In the genomic region with DNA sequence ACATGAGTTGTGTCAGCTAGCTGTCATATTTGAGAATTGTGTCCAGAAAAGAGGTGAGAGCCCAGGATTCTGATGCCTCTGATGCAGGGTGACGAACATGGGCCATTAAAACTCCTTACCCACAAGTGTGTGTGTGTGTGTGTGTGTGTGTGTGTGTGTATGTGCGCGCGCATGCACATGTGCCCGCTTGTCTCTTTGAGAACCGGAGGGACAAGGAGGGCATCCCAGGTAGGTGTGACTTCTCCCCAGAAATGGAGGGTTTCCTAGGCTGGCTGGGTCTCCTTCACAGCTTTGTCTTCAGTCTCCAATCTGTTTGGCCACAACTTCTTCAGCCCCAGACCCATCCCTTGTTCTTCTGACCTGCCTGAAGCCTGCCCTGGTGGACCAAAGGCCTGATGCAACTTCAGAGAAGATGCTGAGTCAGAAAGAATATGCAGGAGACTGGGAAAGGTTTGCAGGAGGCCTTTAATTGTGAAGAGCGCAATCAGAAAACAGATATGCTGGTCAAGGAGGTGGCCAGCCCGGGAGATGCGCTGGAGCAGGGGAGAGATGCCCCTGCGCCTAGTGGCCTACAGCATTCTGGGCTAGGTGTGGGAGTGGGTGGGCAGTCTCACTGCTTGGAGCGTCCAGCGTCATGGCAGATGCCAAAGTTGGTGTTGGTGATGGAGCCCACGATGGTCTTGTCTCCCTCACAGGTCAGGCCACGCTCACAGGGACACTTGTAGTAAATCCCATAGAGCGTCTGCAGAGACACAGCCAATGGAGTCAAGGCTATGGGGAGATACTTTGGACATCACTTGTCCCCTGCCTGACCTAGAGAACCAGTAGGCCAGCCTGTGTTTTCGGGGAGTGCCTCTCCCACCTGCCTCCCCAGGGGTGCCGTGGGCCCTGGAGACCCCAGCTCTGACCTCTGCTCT, we compare ENCODE assay signal across 1 cellular context.
A peak's percentile ranks its signal among the peaks of the same experiment; 100 is the strongest.
TF ChIP-seq lines count a peak whose summit lies in the region.

No MANE protein-coding gene starts in this region.

TF ChIP-seq in K562, 482 proteins besides CTCF, POLR2A, EP300 and RAD21 (continued from another document):
- TF ChIP-seq, protein P1, sequence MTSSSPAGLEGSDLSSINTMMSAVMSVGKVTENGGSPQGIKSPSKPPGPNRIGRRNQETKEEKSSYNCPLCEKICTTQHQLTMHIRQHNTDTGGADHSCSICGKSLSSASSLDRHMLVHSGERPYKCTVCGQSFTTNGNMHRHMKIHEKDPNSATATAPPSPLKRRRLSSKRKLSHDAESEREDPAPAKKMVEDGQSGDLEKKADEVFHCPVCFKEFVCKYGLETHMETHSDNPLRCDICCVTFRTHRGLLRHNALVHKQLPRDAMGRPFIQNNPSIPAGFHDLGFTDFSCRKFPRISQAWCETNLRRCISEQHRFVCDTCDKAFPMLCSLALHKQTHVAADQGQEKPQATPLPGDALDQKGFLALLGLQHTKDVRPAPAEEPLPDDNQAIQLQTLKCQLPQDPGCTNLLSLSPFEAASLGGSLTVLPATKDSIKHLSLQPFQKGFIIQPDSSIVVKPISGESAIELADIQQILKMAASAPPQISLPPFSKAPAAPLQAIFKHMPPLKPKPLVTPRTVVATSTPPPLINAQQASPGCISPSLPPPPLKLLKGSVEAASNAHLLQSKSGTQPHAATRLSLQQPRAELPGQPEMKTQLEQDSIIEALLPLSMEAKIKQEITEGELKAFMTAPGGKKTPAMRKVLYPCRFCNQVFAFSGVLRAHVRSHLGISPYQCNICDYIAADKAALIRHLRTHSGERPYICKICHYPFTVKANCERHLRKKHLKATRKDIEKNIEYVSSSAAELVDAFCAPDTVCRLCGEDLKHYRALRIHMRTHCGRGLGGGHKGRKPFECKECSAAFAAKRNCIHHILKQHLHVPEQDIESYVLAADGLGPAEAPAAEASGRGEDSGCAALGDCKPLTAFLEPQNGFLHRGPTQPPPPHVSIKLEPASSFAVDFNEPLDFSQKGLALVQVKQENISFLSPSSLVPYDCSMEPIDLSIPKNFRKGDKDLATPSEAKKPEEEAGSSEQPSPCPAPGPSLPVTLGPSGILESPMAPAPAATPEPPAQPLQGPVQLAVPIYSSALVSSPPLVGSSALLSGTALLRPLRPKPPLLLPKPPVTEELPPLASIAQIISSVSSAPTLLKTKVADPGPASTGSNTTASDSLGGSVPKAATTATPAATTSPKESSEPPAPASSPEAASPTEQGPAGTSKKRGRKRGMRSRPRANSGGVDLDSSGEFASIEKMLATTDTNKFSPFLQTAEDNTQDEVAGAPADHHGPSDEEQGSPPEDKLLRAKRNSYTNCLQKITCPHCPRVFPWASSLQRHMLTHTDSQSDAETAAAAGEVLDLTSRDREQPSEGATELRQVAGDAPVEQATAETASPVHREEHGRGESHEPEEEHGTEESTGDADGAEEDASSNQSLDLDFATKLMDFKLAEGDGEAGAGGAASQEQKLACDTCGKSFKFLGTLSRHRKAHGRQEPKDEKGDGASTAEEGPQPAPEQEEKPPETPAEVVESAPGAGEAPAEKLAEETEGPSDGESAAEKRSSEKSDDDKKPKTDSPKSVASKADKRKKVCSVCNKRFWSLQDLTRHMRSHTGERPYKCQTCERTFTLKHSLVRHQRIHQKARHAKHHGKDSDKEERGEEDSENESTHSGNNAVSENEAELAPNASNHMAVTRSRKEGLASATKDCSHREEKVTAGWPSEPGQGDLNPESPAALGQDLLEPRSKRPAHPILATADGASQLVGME (CRISPR knock-in tag; IDR thresholded peaks at IDR 0.05): no peak
- TF ChIP-seq ZNF586 (CRISPR knock-in tag; conservative IDR thresholded peaks at IDR 0.05) (no peak), SREBF2 (CRISPR knock-in tag; IDR thresholded peaks at IDR 0.05) (no peak), TBL1XR1 (IDR thresholded peaks at IDR 0.05; ENCODE audit: low read length in 2 of 2) (no peak), EZH2 (IDR thresholded peaks at IDR 0.05; ENCODE audit: borderline replicate concordance, low read depth, low read length) (no peak), MYC (IDR thresholded peaks at IDR 0.05; ENCODE audit: low read depth, low read length) (0 out of 2 replicates have a peak, but pooled peaks have one; percentile 13), MYC (CRISPR knock-in tag; IDR thresholded peaks at IDR 0.05; ENCODE audit: borderline replicate concordance, low read depth) (no peak), TEAD4 (IDR thresholded peaks at IDR 0.05; ENCODE audit: low read length) (no peak), TEAD4 (CRISPR knock-in tag; IDR thresholded peaks at IDR 0.05; ENCODE audit: borderline replicate concordance) (0 out of 2 replicates have a peak, but pooled peaks have one; percentile 42), ZNF324 (CRISPR knock-in tag; IDR thresholded peaks at IDR 0.05) (no peak), SMARCA5 (IDR thresholded peaks at IDR 0.05) (no peak), GTF3C2 (IDR thresholded peaks at IDR 0.05; ENCODE audit: borderline replicate concordance, extremely low read depth, insufficient read length) (no peak), ZNF174 (CRISPR knock-in tag; IDR thresholded peaks at IDR 0.05) (no peak), SMAD3 (CRISPR knock-in tag; conservative IDR thresholded peaks at IDR 0.05) (no peak), CBX5 (IDR thresholded peaks at IDR 0.05; ENCODE audit: borderline replicate concordance, low read depth) (no peak), TCF7L2 (IDR thresholded peaks at IDR 0.05; ENCODE audit: low read depth, low read length) (no peak), GTF2B (IDR thresholded peaks at IDR 0.05; ENCODE audit: extremely low read depth, insufficient read length) (no peak), ZNF408 (CRISPR knock-in tag; IDR thresholded peaks at IDR 0.05; ENCODE audit: low read depth) (no peak), SRF (CRISPR knock-in tag; IDR thresholded peaks at IDR 0.05) (peak in 1 of 2 experiments; percentile 13; a peak in 1 of 4 replicates), DACH1 (IDR thresholded peaks at IDR 0.05; ENCODE audit: partially characterized antibody) (no peak), ZNF41 (CRISPR knock-in tag; conservative IDR thresholded peaks at IDR 0.05) (no peak), CEBPB (tag; IDR thresholded peaks at IDR 0.05) (0 out of 2 replicates have a peak, but pooled peaks have one; percentile 39), PYGO2 (tag; IDR thresholded peaks at IDR 0.05) (no peak), ZNF764 (CRISPR knock-in tag; IDR thresholded peaks at IDR 0.05; ENCODE audit: low read depth) (no peak), MCM7 (IDR thresholded peaks at IDR 0.05) (no peak), ZC3H11A (IDR thresholded peaks at IDR 0.05; ENCODE audit: low read depth, low read length) (no peak)
- TF ChIP-seq, protein P2, sequence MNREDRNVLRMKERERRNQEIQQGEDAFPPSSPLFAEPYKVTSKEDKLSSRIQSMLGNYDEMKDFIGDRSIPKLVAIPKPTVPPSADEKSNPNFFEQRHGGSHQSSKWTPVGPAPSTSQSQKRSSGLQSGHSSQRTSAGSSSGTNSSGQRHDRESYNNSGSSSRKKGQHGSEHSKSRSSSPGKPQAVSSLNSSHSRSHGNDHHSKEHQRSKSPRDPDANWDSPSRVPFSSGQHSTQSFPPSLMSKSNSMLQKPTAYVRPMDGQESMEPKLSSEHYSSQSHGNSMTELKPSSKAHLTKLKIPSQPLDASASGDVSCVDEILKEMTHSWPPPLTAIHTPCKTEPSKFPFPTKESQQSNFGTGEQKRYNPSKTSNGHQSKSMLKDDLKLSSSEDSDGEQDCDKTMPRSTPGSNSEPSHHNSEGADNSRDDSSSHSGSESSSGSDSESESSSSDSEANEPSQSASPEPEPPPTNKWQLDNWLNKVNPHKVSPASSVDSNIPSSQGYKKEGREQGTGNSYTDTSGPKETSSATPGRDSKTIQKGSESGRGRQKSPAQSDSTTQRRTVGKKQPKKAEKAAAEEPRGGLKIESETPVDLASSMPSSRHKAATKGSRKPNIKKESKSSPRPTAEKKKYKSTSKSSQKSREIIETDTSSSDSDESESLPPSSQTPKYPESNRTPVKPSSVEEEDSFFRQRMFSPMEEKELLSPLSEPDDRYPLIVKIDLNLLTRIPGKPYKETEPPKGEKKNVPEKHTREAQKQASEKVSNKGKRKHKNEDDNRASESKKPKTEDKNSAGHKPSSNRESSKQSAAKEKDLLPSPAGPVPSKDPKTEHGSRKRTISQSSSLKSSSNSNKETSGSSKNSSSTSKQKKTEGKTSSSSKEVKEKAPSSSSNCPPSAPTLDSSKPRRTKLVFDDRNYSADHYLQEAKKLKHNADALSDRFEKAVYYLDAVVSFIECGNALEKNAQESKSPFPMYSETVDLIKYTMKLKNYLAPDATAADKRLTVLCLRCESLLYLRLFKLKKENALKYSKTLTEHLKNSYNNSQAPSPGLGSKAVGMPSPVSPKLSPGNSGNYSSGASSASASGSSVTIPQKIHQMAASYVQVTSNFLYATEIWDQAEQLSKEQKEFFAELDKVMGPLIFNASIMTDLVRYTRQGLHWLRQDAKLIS (CRISPR knock-in tag; IDR thresholded peaks at IDR 0.05): no peak
- TF ChIP-seq, protein P3, sequence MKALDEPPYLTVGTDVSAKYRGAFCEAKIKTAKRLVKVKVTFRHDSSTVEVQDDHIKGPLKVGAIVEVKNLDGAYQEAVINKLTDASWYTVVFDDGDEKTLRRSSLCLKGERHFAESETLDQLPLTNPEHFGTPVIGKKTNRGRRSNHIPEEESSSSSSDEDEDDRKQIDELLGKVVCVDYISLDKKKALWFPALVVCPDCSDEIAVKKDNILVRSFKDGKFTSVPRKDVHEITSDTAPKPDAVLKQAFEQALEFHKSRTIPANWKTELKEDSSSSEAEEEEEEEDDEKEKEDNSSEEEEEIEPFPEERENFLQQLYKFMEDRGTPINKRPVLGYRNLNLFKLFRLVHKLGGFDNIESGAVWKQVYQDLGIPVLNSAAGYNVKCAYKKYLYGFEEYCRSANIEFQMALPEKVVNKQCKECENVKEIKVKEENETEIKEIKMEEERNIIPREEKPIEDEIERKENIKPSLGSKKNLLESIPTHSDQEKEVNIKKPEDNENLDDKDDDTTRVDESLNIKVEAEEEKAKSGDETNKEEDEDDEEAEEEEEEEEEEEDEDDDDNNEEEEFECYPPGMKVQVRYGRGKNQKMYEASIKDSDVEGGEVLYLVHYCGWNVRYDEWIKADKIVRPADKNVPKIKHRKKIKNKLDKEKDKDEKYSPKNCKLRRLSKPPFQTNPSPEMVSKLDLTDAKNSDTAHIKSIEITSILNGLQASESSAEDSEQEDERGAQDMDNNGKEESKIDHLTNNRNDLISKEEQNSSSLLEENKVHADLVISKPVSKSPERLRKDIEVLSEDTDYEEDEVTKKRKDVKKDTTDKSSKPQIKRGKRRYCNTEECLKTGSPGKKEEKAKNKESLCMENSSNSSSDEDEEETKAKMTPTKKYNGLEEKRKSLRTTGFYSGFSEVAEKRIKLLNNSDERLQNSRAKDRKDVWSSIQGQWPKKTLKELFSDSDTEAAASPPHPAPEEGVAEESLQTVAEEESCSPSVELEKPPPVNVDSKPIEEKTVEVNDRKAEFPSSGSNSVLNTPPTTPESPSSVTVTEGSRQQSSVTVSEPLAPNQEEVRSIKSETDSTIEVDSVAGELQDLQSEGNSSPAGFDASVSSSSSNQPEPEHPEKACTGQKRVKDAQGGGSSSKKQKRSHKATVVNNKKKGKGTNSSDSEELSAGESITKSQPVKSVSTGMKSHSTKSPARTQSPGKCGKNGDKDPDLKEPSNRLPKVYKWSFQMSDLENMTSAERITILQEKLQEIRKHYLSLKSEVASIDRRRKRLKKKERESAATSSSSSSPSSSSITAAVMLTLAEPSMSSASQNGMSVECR (CRISPR knock-in tag; IDR thresholded peaks at IDR 0.05): no peak
- TF ChIP-seq, protein P4, sequence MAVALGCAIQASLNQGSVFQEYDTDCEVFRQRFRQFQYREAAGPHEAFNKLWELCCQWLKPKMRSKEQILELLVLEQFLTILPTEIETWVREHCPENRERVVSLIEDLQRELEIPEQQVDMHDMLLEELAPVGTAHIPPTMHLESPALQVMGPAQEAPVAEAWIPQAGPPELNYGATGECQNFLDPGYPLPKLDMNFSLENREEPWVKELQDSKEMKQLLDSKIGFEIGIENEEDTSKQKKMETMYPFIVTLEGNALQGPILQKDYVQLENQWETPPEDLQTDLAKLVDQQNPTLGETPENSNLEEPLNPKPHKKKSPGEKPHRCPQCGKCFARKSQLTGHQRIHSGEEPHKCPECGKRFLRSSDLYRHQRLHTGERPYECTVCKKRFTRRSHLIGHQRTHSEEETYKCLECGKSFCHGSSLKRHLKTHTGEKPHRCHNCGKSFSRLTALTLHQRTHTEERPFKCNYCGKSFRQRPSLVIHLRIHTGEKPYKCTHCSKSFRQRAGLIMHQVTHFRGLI (CRISPR knock-in tag; IDR thresholded peaks at IDR 0.05): no peak
- TF ChIP-seq, protein P5, sequence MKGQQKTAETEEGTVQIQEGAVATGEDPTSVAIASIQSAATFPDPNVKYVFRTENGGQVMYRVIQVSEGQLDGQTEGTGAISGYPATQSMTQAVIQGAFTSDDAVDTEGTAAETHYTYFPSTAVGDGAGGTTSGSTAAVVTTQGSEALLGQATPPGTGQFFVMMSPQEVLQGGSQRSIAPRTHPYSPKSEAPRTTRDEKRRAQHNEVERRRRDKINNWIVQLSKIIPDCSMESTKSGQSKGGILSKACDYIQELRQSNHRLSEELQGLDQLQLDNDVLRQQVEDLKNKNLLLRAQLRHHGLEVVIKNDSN (CRISPR knock-in tag; IDR thresholded peaks at IDR 0.05): peak; percentile 41
TF ChIP-seq in K562: peak in this region for 18.
